ENCODE assay signal across 8 cellular contexts in genomic region chr9:97954550-97954989, GRCh38. TPM values are rescaled to one million over a fixed set of nuclear protein-coding genes. Genes with fewer than 3 reads are reported as not detected.
DNase-seq lines count a peak whose midpoint lies in the region; ATAC-seq and TF ChIP-seq lines count a peak whose summit lies in the region.

No MANE protein-coding gene starts in this region.

- H3K9me3 ChIP-seq in smooth muscle cell (replicated peaks; ENCODE audit: low read depth) = no peaks in the 10 kb centered on the region

- no peak overlapping the region for H3K27ac ChIP-seq in smooth muscle cell (ENCODE audit: low read depth)

- H3K9ac ChIP-seq in smooth muscle cell (ENCODE audit: low read depth) = no peak overlapping the region

- H3K79me2 ChIP-seq in smooth muscle cell (ENCODE audit: low read depth) = no peaks in the 10 kb centered on the region

- H3F3A ChIP-seq in smooth muscle cell (ENCODE audit: low read depth) = no peaks in the 10 kb centered on the region

- peaks cover 36% of the 10 kb centered on the region for H3K27me3 ChIP-seq in smooth muscle cell (ENCODE audit: low read depth)

- no peak overlapping the region for H2AFZ ChIP-seq in smooth muscle cell (ENCODE audit: low read depth)

- no peaks in the 10 kb centered on the region for H3K36me3 ChIP-seq in smooth muscle cell (ENCODE audit: low read depth)

- TF ChIP-seq CTCF in GM12874 (IDR thresholded peaks at IDR 0.05; ENCODE audit: insufficient read depth, low read depth, low read length) (peak; percentile 87), fibroblast of mammary gland (conservative IDR thresholded peaks at IDR 0.05; ENCODE audit: control insufficient read depth, insufficient read depth, low read depth, low read length) (peak; percentile 46), smooth muscle cell (IDR thresholded peaks at IDR 0.05; ENCODE audit: borderline replicate concordance, insufficient read depth, poor library complexity, severe bottlenecking) (peak; percentile 40)

- ATAC-seq in HG03342 (IDR thresholded peaks at IDR 0.05; ENCODE audit: unreplicated experiment) (peak; percentile 84), GM18873 (IDR thresholded peaks at IDR 0.05; ENCODE audit: low FRiP score, unreplicated experiment) (no peak)

- H3K4me2 ChIP-seq in smooth muscle cell = no peak overlapping the region

- H3K4me3 ChIP-seq in fibroblast of mammary gland (ENCODE audit: control insufficient read depth, low read depth, low read length) = no peak overlapping the region
- H3K4me3 ChIP-seq in smooth muscle cell = no peak overlapping the region

- H3K4me1 ChIP-seq in smooth muscle cell (ENCODE audit: low read depth) = no peaks in the 10 kb centered on the region

- DNase-seq in 8988T (peak; percentile 39), NOMO-1 treated with DMSO at 0.1 percent for 48 hours (lab: John Stamatoyannopoulos, UW; ENCODE audit: unreplicated experiment) (peak; percentile 35), fibroblast of mammary gland (ENCODE audit: low read depth) (peak; percentile 14), smooth muscle cell (lab: John Stamatoyannopoulos, UW; ENCODE audit: unreplicated experiment) (no peak)
- peak; percentile 48 for DNase-seq in activated CD8-positive, alpha-beta memory T cell treated with anti-CD3 and anti-CD28 coated beads, Interleukin-2, amount 50 U/mL, for 4 hours

- no peaks in the 10 kb centered on the region for H4K20me1 ChIP-seq in smooth muscle cell (ENCODE audit: low read depth)

RNA-seq across cellular contexts. Expression of gene HEMGN, which starts 16.6 kb away (rescaled TPM):
- total RNA-seq in smooth muscle cell = not detected in 2 replicates
- not detected in 2 replicates for polyA plus RNA-seq in smooth muscle cell

RNA-seq across cellular contexts. Expression of gene ANP32B, which starts 28.6 kb away (rescaled TPM):
- total RNA-seq in smooth muscle cell = 11.9 and 21.3 TPM in 2 replicates
- polyA plus RNA-seq in smooth muscle cell = 52.4 and 69.8 TPM in 2 replicates

RNA-seq across cellular contexts. Expression of gene TRMO, which starts 32.3 kb away (rescaled TPM):
- total RNA-seq in smooth muscle cell = 8.1 and 17.9 TPM in 2 replicates
- 5.5 and 5.8 TPM in 2 replicates for polyA plus RNA-seq in smooth muscle cell
